Comparison of ENCODE assay signal across 1 cellular context in genomic region chr16:278863-279366, GRCh38.
A peak's percentile ranks its signal among the peaks of the same experiment; 100 is the strongest.
TF ChIP-seq lines count a peak whose summit lies in the region.

No MANE protein-coding gene starts in this region.

TF ChIP-seq in K562, 482 proteins besides CTCF, POLR2A, EP300 and RAD21:
- TF ChIP-seq TSHZ1 (CRISPR knock-in tag; IDR thresholded peaks at IDR 0.05) = no peak
- TF ChIP-seq FOS (IDR thresholded peaks at IDR 0.05; ENCODE audit: extremely low read depth, insufficient read length) = peak; percentile 77
- TF ChIP-seq GTF2B (IDR thresholded peaks at IDR 0.05; ENCODE audit: extremely low read depth, insufficient read length) = no peak
- peak; percentile 6 for TF ChIP-seq SP2 (IDR thresholded peaks at IDR 0.05; ENCODE audit: extremely low read depth, low read depth, low read length, poor library complexity, severe bottlenecking)
- no peak for TF ChIP-seq PBX2 (CRISPR knock-in tag; IDR thresholded peaks at IDR 0.05; ENCODE audit: low read depth)
- peak; percentile 56; the same call in 1 of the 2 replicates for TF ChIP-seq PBX2 (tag; conservative IDR thresholded peaks at IDR 0.05; ENCODE audit: low read depth)
- TF ChIP-seq CHD2 (IDR thresholded peaks at IDR 0.05; ENCODE audit: low read depth, low read length) = peak; percentile 57
- TF ChIP-seq NFYB (IDR thresholded peaks at IDR 0.05; ENCODE audit: extremely low read depth, insufficient read length) = peak; percentile 91
- peak; percentile 66 for TF ChIP-seq ASH1L (IDR thresholded peaks at IDR 0.05; ENCODE audit: borderline replicate concordance, low read depth, partially characterized antibody)
- TF ChIP-seq SAP30 (IDR thresholded peaks at IDR 0.05; ENCODE audit: borderline replicate concordance, insufficient read depth, low read depth, low read length, poor library complexity, severe bottlenecking) = no peak
- TF ChIP-seq EZH2 (IDR thresholded peaks at IDR 0.05; ENCODE audit: borderline replicate concordance, low read depth, low read length) = no peak
- peak; percentile 37; the same call in 1 of the 2 replicates for TF ChIP-seq CBFA2T3 (IDR thresholded peaks at IDR 0.05)
- no peak for TF ChIP-seq PHTF2 (CRISPR knock-in tag; IDR thresholded peaks at IDR 0.05)
- TF ChIP-seq PHF21A (IDR thresholded peaks at IDR 0.05; ENCODE audit: borderline replicate concordance, low read depth) = 0 out of 2 replicates have a peak, but pooled peaks have one; percentile 32
- TF ChIP-seq ZKSCAN8 (CRISPR knock-in tag; IDR thresholded peaks at IDR 0.05) = no peak
- peak; percentile 53; the same call in 1 of the 2 replicates for TF ChIP-seq ETV1 (tag; conservative IDR thresholded peaks at IDR 0.05; ENCODE audit: low read depth)
- TF ChIP-seq ZBTB12 (CRISPR knock-in tag; IDR thresholded peaks at IDR 0.05) = no peak
- peak; percentile 96 for TF ChIP-seq PKNOX1 (IDR thresholded peaks at IDR 0.05)
- no peak for TF ChIP-seq BCLAF1 (IDR thresholded peaks at IDR 0.05; ENCODE audit: borderline replicate concordance in 1 of 2, control insufficient read depth in 1 of 2, low read depth in 2 of 2, low read length in 1 of 2)
- TF ChIP-seq MBD2 (IDR thresholded peaks at IDR 0.05; ENCODE audit: borderline replicate concordance, low read depth) = peak; percentile 68; the same call in 1 of the 2 replicates
